In genomic region chr5:3346111-3346820, GRCh38 we compare ENCODE assay signal across 21 cellular contexts.
"Had no signal": no experiment of that assay in that cellular context is flagged by ENCODE, and none has a peak within 500 bp of the region (broad histone marks: within the 10 kb centered on the region; RNA-seq: fewer than 3 reads in every experiment).

No MANE protein-coding gene starts in this region.

- H3K27me3 ChIP-seq: transverse colon, vagina had no signal

- H3K27ac ChIP-seq: heart right ventricle, left ventricle myocardium inferior, parathyroid adenoma, psoas muscle, transverse colon, vagina had no signal

- H3K4me1 ChIP-seq: heart right ventricle, left ventricle myocardium inferior, parathyroid adenoma, psoas muscle, transverse colon, vagina had no signal

- ATAC-seq: activated CD4-positive, alpha-beta T cell treated with anti-CD3 and anti-CD28 coated beads for 36 hours; activated CD8-positive, alpha-beta memory T cell treated with anti-CD3 and anti-CD28 coated beads, Interleukin-2, amount 10 ng/mL, durations not matched to agents 7 days and 5 days; activated CD8-positive, alpha-beta T cell treated with anti-CD3 and anti-CD28 coated beads, Interleukin-2, amount 10 ng/mL, durations not matched to agents 7 days and 5 days; activated naive CD4-positive, alpha-beta T cell treated with anti-CD3 and anti-CD28 coated beads, Interleukin-2, amount 50 U/mL, for 72 hours; activated T-cell treated with anti-CD3 and anti-CD28 coated beads, Interleukin-2, amount 50 U/mL, for 72 hours; esophagus mucosa; heart right ventricle; naive thymus-derived CD4-positive, alpha-beta T cell; psoas muscle had no signal

- H3K4me3 ChIP-seq: heart right ventricle, left ventricle myocardium inferior, psoas muscle, transverse colon, vagina had no signal

- H3K9me3 ChIP-seq: heart right ventricle, left ventricle myocardium inferior, psoas muscle, transverse colon, vagina had no signal

- DNase-seq: activated CD4-positive, alpha-beta T cell treated with anti-CD3 and anti-CD28 coated beads for 36 hours; activated CD4-positive, CD25-positive, alpha-beta regulatory T cell; activated CD8-positive, alpha-beta memory T cell treated with anti-CD3 and anti-CD28 coated beads, Interleukin-2, amount 10 ng/mL, durations not matched to agents 7 days and 5 days; activated CD8-positive, alpha-beta T cell treated with anti-CD3 and anti-CD28 coated beads, Interleukin-2, amount 10 ng/mL, durations not matched to agents 7 days and 5 days; activated naive CD4-positive, alpha-beta T cell; activated T-cell treated with anti-CD3 and anti-CD28 coated beads for 4 hours; activated T-cell treated with anti-CD3 and anti-CD28 coated beads, Interleukin-2, amount 50 U/mL, for 72 hours; cortex of kidney; foreskin fibroblast; heart right ventricle; left ventricle myocardium inferior; naive thymus-derived CD4-positive, alpha-beta T cell; nucleus accumbens; stimulated activated naive CD4-positive, alpha-beta T cell; T-helper 1 cell; transverse colon had no signal

- H3K36me3 ChIP-seq: heart right ventricle, left ventricle myocardium inferior, transverse colon, vagina had no signal
